Comparison of ENCODE assay signal across 8 cellular contexts in genomic region chr12:56128669-56129209, GRCh38. TPM values are rescaled to one million over a fixed set of nuclear protein-coding genes. Genes with fewer than 3 reads are reported as not detected.
A peak's percentile ranks its signal among the peaks of the same experiment; 100 is the strongest.
DNase-seq lines count a peak whose midpoint lies in the region; ATAC-seq and TF ChIP-seq lines count a peak whose summit lies in the region.

No MANE protein-coding gene starts in this region.

- peaks cover 29% of the 10 kb centered on the region for H3K4me1 ChIP-seq in Panc1 (ENCODE audit: control insufficient read depth, insufficient read depth, low read length)
- peaks cover 21% of the 10 kb centered on the region for H3K4me1 ChIP-seq in mesodermal cell (ENCODE audit: control insufficient read depth, insufficient read depth, low read length, poor library complexity, severe bottlenecking)

- peak overlapping the region; percentile 93 to 96 for H3K4me3 ChIP-seq in Panc1 (ENCODE audit: low read depth in 2 of 2, low read length in 2 of 2)
- H3K4me3 ChIP-seq in dorsolateral prefrontal cortex: peak overlapping the region; percentile 63 to 98 (median 85)
- peak overlapping the region; percentile 82 for H3K4me3 ChIP-seq in mesodermal cell (ENCODE audit: extremely low read depth, insufficient read depth, low read length, poor library complexity, severe bottlenecking)

- 0% methylated on average over 14 to 16 of the region's 21 CpGs for WGBS in mesodermal cell (ENCODE audit: insufficient coverage in 2 of 2), 2 experiments

- intact Hi-C loops in Panc1 (cut with micrococcal nuclease; ENCODE audit: unreplicated experiment) (no loop called here), dorsolateral prefrontal cortex (cut with DNase I) (loop anchor here (2.0 to 10.0 kb wide), 4 partner anchors 22 to 336 kb away; partner anchors contain the start of genes NABP2 (in 1 of the 2), RNF41 (in 1 of the 2) and SPRYD4 (in 1 of the 2))

- H3K36me3 ChIP-seq in Panc1 (ENCODE audit: control insufficient read depth, insufficient read depth, low read length): peaks cover 11% of the 10 kb centered on the region
- peaks cover 37% of the 10 kb centered on the region for H3K36me3 ChIP-seq in mesodermal cell (ENCODE audit: control insufficient read depth, insufficient read depth, low read length)

- H3K27me3 ChIP-seq in Panc1 (ENCODE audit: control insufficient read depth, insufficient read depth, low read length) (no peaks in the 10 kb centered on the region), dorsolateral prefrontal cortex (no peaks in the 10 kb centered on the region)

- in situ Hi-C loops in Panc1 (cut with HindIII; ENCODE audit: low pct_unique_long_range_greater_than_20kb, low sequenced_read_pairs): no loop called here

- peak; percentile 18 for ATAC-seq in Panc1

- peak overlapping the region; percentile 75 for H3K27ac ChIP-seq in Panc1 (ENCODE audit: low read length)
- H3K27ac ChIP-seq in dorsolateral prefrontal cortex: peak overlapping the region; percentile 4 to 93 (median 83)
- H3K27ac ChIP-seq in mesodermal cell (ENCODE audit: low read depth, low read length, severe bottlenecking): peak overlapping the region; percentile 69

- CTCF ChIA-PET in Panc1 (lab: Charles Lee): interaction anchor here (0.6 to 1.8 kb wide), 2 partner anchors 11 to 78 kb away, joined by 6 to 14 read pairs; partner anchors contain the start of gene ZC3H10

- H3K9me3 ChIP-seq in Panc1 (ENCODE audit: control insufficient read depth, insufficient read depth, low read depth, low read length): no peaks in the 10 kb centered on the region
- no peaks in the 10 kb centered on the region for H3K9me3 ChIP-seq in mesodermal cell (ENCODE audit: control insufficient read depth, low read length)

- POLR2A ChIA-PET in Panc1 (lab: Charles Lee): interaction anchor here (0.6 to 1.3 kb wide), 3 partner anchors 10 to 93 kb away, joined by 3 to 5 read pairs (median 4); partner anchors contain the start of gene RNF41

- no peak for TF ChIP-seq CTCF in Panc1 (IDR thresholded peaks at IDR 0.05)
- no peak for TF ChIP-seq CTCF in dorsolateral prefrontal cortex (IDR thresholded peaks at IDR 0.05 in 54 of 56, conservative IDR thresholded peaks at IDR 0.05 in 2 of 56; ENCODE audit: low read depth in 1 of 56, partially characterized antibody in 56 of 56)

- no TSS peak for BruUV-seq in Panc1 (replicated peaks; lab: Mats Ljungman, UMichigan)

- peak; percentile 42 for DNase-seq in SIG-M5 treated with dmso at 0.1 percent for 504 hours (lab: John Stamatoyannopoulos, UW; ENCODE audit: unreplicated experiment)
- DNase-seq in SIG-M5 (lab: John Stamatoyannopoulos, UW): no peak
- no peak for DNase-seq in Panc1 (ENCODE audit: low read depth, low spot score)
- peak in 3 of 10 donors; percentile 14 to 36 (median 21) for DNase-seq in dorsolateral prefrontal cortex
- DNase-seq in putamen (ENCODE audit: low spot score): no peak
- no peak for DNase-seq in NCI-H1105 treated with DMSO at 0.1 percent for 48 hours (lab: John Stamatoyannopoulos, UW)
- no peak for DNase-seq in DMS153 treated with DMSO at 0.1 percent for 48 hours (lab: John Stamatoyannopoulos, UW; ENCODE audit: unreplicated experiment)

RNA-seq across cellular contexts. Expression of gene ESYT1, which starts 0.7 kb away (rescaled TPM):
- total RNA-seq in Panc1 (2021; ENCODE audit: unreplicated experiment) (152 TPM), dorsolateral prefrontal cortex (10 to 100 TPM; 32.5 to 86.2 (median 56.5) TPM)
- polyA plus RNA-seq in Panc1 (2012; ENCODE audit: insufficient read length): 100 TPM
- polyA plus RNA-seq in mesodermal cell (2013, experiment 1 of 2): 125 TPM
- 97.7 TPM for polyA plus RNA-seq in mesodermal cell (2013, experiment 2 of 2)

RNA-seq across cellular contexts. Expression of gene ZC3H10, which starts 10.7 kb away (rescaled TPM):
- total RNA-seq in Panc1 (2021; ENCODE audit: unreplicated experiment) (6.0 TPM), dorsolateral prefrontal cortex (10 to 100 TPM in 25 of 120 experiments, 1 to 10 TPM in 95; 4.3 to 14.7 (median 8.4) TPM)
- polyA plus RNA-seq in Panc1 (2012; ENCODE audit: insufficient read length): 5.0 TPM
- polyA plus RNA-seq in mesodermal cell (2013, experiment 1 of 2): 3.9 TPM
- polyA plus RNA-seq in mesodermal cell (2013, experiment 2 of 2): 2.8 TPM

RNA-seq across cellular contexts. Expression of gene RPL41, which starts 12.3 kb away (rescaled TPM):
- total RNA-seq in Panc1 (2021; ENCODE audit: unreplicated experiment) (2,264 TPM), dorsolateral prefrontal cortex (1,000 to 10,000 TPM in 91 of 120 experiments, 100 to 1,000 TPM in 29; 743 to 1,715 (median 1,080) TPM)
- 5,429 TPM for polyA plus RNA-seq in Panc1 (2012; ENCODE audit: insufficient read length)
- 4,048 TPM for polyA plus RNA-seq in mesodermal cell (2013, experiment 1 of 2)
- polyA plus RNA-seq in mesodermal cell (2013, experiment 2 of 2): 3,832 TPM

RNA-seq across cellular contexts. Expression of gene MYL6B, which starts 23.6 kb away (rescaled TPM):
- 66.5 TPM for total RNA-seq in Panc1 (2021; ENCODE audit: unreplicated experiment)
- 236 TPM for polyA plus RNA-seq in Panc1 (2012; ENCODE audit: insufficient read length)
- total RNA-seq in dorsolateral prefrontal cortex: 100 to 1,000 TPM in 116 of 120 experiments, 10 to 100 TPM in 4; 75.7 to 236 (median 160) TPM
- 154 TPM for polyA plus RNA-seq in mesodermal cell (2013, experiment 1 of 2)
- polyA plus RNA-seq in mesodermal cell (2013, experiment 2 of 2): 131 TPM

RNA-seq across cellular contexts. Expression of gene PA2G4, which starts 24.4 kb away (rescaled TPM):
- total RNA-seq in Panc1 (2021; ENCODE audit: unreplicated experiment): 175 TPM
- polyA plus RNA-seq in Panc1 (2012; ENCODE audit: insufficient read length): 159 TPM
- total RNA-seq in dorsolateral prefrontal cortex: 10 to 100 TPM; 40.1 to 80.6 (median 58.7) TPM
- polyA plus RNA-seq in mesodermal cell (2013, experiment 1 of 2): 162 TPM
- polyA plus RNA-seq in mesodermal cell (2013, experiment 2 of 2): 143 TPM
